Comparison of ENCODE assay signal across 23 cellular contexts in the genomic region with DNA sequence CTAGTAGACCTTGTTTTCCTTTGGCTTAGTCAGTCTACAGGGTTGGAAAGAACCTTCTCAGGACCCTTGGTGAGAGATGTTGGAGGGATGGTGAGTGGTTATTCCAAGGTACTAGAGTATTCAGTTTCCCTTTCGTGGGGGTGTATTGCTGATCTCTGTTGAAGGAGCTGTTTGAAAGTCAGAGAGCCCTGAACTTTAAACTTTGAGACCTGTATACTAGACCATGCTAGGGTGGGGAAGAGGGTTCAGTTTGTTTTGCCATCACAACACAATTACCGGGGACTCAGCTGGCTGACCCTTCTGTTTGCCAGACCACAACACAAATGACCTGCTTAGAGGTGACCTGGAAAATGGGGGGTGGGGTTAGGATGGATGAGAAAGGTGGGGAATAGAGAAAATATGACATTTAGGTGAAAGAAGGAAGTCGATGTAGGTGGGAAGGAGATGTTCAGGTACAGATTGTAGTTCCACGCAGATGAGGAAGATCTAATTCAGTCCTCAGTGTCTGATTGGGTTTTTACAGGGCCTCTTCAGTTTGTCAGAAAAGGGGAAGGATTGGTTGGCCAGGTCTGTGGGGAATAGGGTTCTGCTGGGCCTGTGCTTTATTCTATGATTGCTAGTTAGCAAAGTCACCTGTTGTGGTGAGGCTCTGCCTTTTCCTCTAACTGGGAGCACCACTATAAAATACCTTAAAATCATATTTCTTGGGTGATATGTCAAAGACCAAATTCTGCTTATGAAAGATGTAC. TPM values are rescaled to one million over a fixed set of nuclear protein-coding genes. Genes with fewer than 3 reads are reported as not detected.
DNase-seq lines count a peak whose midpoint lies in the region; ATAC-seq and TF ChIP-seq lines count a peak whose summit lies in the region.
"Had no signal": no experiment of that assay in that cellular context is flagged by ENCODE, and none has a peak within 500 bp of the region (broad histone marks: within the 10 kb centered on the region; RNA-seq: fewer than 3 reads in every experiment).

No MANE protein-coding gene starts in this region.

- H3K9me3 ChIP-seq in right lobe of liver = no peaks in the 10 kb centered on the region
- H3K9me3 ChIP-seq: SJCRH30 had no signal

- TF ChIP-seq POLR2A in right lobe of liver (IDR thresholded peaks at IDR 0.05) = no peak

- H3K36me3 ChIP-seq in right lobe of liver = no peaks in the 10 kb centered on the region

- WGBS in right lobe of liver (ENCODE audit: insufficient coverage, low coverage, low lambda C conversion rate, missing lambda C conversion rate) = 57% methylated on average over 4 of the region's 4 CpGs

- H3K27ac ChIP-seq in right lobe of liver = no peak overlapping the region
- H3K27ac ChIP-seq: 22Rv1, SJCRH30 had no signal

- CTCF ChIA-PET in WTC11 (lab: Charles Lee) = no interaction called here

- intact Hi-C loops in right lobe of liver (cut with DNase I) = no loop called here
- intact Hi-C loops in head of caudate nucleus (cut with DNase I) = loop anchor here (10.0 kb wide), 1 partner anchor 605 kb away; no protein-coding TSS in a partner anchor
- intact Hi-C loops in left colon (cut with DNase I, micrococcal nuclease) = no loop called here

- no peaks in the 10 kb centered on the region for H3K27me3 ChIP-seq in right lobe of liver
- H3K27me3 ChIP-seq: SJCRH30 had no signal

- TF ChIP-seq CTCF in WTC11 (IDR thresholded peaks at IDR 0.05) (no peak), right lobe of liver (IDR thresholded peaks at IDR 0.05) (no peak)

- no peaks in the 10 kb centered on the region for H3K27me3 Mint-ChIP-seq in activated naive CD4-positive, alpha-beta T cell treated with anti-CD3 and anti-CD28 coated beads, Interleukin-2, amount 50 U/mL, for 24 hours
- no peaks in the 10 kb centered on the region for H3K27me3 Mint-ChIP-seq in WTC11 (ENCODE audit: low read depth)

- H3K4me3 Mint-ChIP-seq in activated naive CD4-positive, alpha-beta T cell treated with anti-CD3 and anti-CD28 coated beads, Interleukin-2, amount 50 U/mL, for 24 hours = peak overlapping the region; percentile 23
- H3K4me3 Mint-ChIP-seq in WTC11 = no peak overlapping the region
- H3K4me3 Mint-ChIP-seq: CD8-positive, alpha-beta T cell; H9; HFFc6 had no signal

- POLR2A ChIA-PET in WTC11 (lab: Charles Lee) = no interaction called here

- ATAC-seq in activated naive CD4-positive, alpha-beta T cell treated with anti-CD3 and anti-CD28 coated beads, Interleukin-2, amount 50 U/mL, for 72 hours = no peak
- ATAC-seq in WTC11 (no peak), right lobe of liver (peak in 3 of 4 donors; percentile 38 to 60 (median 40)), left colon (no peak)
- ATAC-seq: CD8-positive, alpha-beta T cell had no signal

- H3K4me1 Mint-ChIP-seq in activated naive CD4-positive, alpha-beta T cell treated with anti-CD3 and anti-CD28 coated beads, Interleukin-2, amount 50 U/mL, for 24 hours = peaks cover 37% of the 10 kb centered on the region
- H3K4me1 Mint-ChIP-seq in WTC11 = peaks cover 43% of the 10 kb centered on the region

- H3K36me3 Mint-ChIP-seq in activated naive CD4-positive, alpha-beta T cell treated with anti-CD3 and anti-CD28 coated beads, Interleukin-2, amount 50 U/mL, for 24 hours = peaks cover 9% of the 10 kb centered on the region
- peaks cover 0 to 7% of the 10 kb centered on the region in 2 donors for H3K36me3 Mint-ChIP-seq in activated naive CD4-positive, alpha-beta T cell treated with anti-CD3 and anti-CD28 coated beads, Interleukin-2, amount 50 U/mL, for 72 hours
- H3K36me3 Mint-ChIP-seq in WTC11 = no peaks in the 10 kb centered on the region

- H3K9me3 Mint-ChIP-seq in activated naive CD4-positive, alpha-beta T cell treated with anti-CD3 and anti-CD28 coated beads, Interleukin-2, amount 50 U/mL, for 24 hours = no peaks in the 10 kb centered on the region
- H3K9me3 Mint-ChIP-seq in activated naive CD4-positive, alpha-beta T cell treated with anti-CD3 and anti-CD28 coated beads, Interleukin-2, amount 50 U/mL, for 72 hours = no peaks in the 10 kb centered on the region
- H3K9me3 Mint-ChIP-seq in WTC11 = no peaks in the 10 kb centered on the region
- H3K9me3 Mint-ChIP-seq: CD8-positive, alpha-beta T cell; H9; HFFc6 had no signal

- DNase-seq in activated naive CD4-positive, alpha-beta T cell treated with anti-CD3 and anti-CD28 coated beads, Interleukin-2, amount 50 U/mL, for 72 hours (ENCODE audit: low spot score in 2 of 2) = no peak
- DNase-seq in WTC11 (ENCODE audit: low spot score) (no peak), right lobe of liver (no peak), DMS53 (lab: John Stamatoyannopoulos, UW) (no peak), AG08395 (ENCODE audit: low spot score) (no peak), head of caudate nucleus (no peak), left colon (no peak)
- DNase-seq: ACHN; C1 segment of cervical spinal cord; CD8-positive, alpha-beta T cell; H9; HFFc6; KBM-7; NCI-H1105 treated with DMSO at 0.1 percent for 48 hours; NCI-H2029 treated with DMSO at 0.1 percent for 48 hours; NCI-H226; NCI-H524; NCI-H82; OCI-M1; SJCRH30 had no signal

- H3K27ac Mint-ChIP-seq in activated naive CD4-positive, alpha-beta T cell treated with anti-CD3 and anti-CD28 coated beads, Interleukin-2, amount 50 U/mL, for 24 hours = no peak overlapping the region
- H3K27ac Mint-ChIP-seq in activated naive CD4-positive, alpha-beta T cell treated with anti-CD3 and anti-CD28 coated beads, Interleukin-2, amount 50 U/mL, for 72 hours = no peak overlapping the region
- peak overlapping the region; percentile 7; the same call in 1 of the 2 replicates for H3K27ac Mint-ChIP-seq in WTC11
- H3K27ac Mint-ChIP-seq: CD8-positive, alpha-beta T cell; HFFc6 had no signal

- no peak overlapping the region for H3K4me3 ChIP-seq in right lobe of liver
- H3K4me3 ChIP-seq: SJCRH30 had no signal

- peaks cover 0 to 12% (median 1%) of the 10 kb centered on the region in 4 donors for H3K4me1 ChIP-seq in right lobe of liver

TF ChIP-seq in WTC11, 78 proteins besides CTCF, POLR2A, EP300 and RAD21:
- no peak for TF ChIP-seq OVOL2 (CRISPR knock-in tag; IDR thresholded peaks at IDR 0.05; ENCODE audit: borderline replicate concordance)
- TF ChIP-seq KAT7 (CRISPR knock-in tag; IDR thresholded peaks at IDR 0.05; ENCODE audit: borderline replicate concordance) = no peak
- no peak for TF ChIP-seq IRF2 (CRISPR knock-in tag; IDR thresholded peaks at IDR 0.05; ENCODE audit: borderline replicate concordance, low read depth)
- TF ChIP-seq, protein P1, sequence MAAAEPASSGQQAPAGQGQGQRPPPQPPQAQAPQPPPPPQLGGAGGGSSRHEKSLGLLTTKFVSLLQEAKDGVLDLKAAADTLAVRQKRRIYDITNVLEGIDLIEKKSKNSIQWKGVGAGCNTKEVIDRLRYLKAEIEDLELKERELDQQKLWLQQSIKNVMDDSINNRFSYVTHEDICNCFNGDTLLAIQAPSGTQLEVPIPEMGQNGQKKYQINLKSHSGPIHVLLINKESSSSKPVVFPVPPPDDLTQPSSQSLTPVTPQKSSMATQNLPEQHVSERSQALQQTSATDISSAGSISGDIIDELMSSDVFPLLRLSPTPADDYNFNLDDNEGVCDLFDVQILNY (CRISPR knock-in tag; IDR thresholded peaks at IDR 0.05) = no peak
- no peak for TF ChIP-seq ESRRA (CRISPR knock-in tag; IDR thresholded peaks at IDR 0.05; ENCODE audit: borderline replicate concordance)
- TF ChIP-seq, protein P2, sequence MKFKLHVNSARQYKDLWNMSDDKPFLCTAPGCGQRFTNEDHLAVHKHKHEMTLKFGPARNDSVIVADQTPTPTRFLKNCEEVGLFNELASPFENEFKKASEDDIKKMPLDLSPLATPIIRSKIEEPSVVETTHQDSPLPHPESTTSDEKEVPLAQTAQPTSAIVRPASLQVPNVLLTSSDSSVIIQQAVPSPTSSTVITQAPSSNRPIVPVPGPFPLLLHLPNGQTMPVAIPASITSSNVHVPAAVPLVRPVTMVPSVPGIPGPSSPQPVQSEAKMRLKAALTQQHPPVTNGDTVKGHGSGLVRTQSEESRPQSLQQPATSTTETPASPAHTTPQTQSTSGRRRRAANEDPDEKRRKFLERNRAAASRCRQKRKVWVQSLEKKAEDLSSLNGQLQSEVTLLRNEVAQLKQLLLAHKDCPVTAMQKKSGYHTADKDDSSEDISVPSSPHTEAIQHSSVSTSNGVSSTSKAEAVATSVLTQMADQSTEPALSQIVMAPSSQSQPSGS (CRISPR knock-in tag; IDR thresholded peaks at IDR 0.05; ENCODE audit: borderline replicate concordance, low read depth) = no peak
- no peak for TF ChIP-seq ZNF138 (CRISPR knock-in tag; conservative IDR thresholded peaks at IDR 0.05)
- TF ChIP-seq RORB (CRISPR knock-in tag; IDR thresholded peaks at IDR 0.05) = no peak
- no peak for TF ChIP-seq HMGA2 (CRISPR knock-in tag; IDR thresholded peaks at IDR 0.05)
- TF ChIP-seq, protein P3, sequence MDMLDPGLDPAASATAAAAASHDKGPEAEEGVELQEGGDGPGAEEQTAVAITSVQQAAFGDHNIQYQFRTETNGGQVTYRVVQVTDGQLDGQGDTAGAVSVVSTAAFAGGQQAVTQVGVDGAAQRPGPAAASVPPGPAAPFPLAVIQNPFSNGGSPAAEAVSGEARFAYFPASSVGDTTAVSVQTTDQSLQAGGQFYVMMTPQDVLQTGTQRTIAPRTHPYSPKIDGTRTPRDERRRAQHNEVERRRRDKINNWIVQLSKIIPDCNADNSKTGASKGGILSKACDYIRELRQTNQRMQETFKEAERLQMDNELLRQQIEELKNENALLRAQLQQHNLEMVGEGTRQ (CRISPR knock-in tag; IDR thresholded peaks at IDR 0.05) = no peak
- TF ChIP-seq, protein P4, sequence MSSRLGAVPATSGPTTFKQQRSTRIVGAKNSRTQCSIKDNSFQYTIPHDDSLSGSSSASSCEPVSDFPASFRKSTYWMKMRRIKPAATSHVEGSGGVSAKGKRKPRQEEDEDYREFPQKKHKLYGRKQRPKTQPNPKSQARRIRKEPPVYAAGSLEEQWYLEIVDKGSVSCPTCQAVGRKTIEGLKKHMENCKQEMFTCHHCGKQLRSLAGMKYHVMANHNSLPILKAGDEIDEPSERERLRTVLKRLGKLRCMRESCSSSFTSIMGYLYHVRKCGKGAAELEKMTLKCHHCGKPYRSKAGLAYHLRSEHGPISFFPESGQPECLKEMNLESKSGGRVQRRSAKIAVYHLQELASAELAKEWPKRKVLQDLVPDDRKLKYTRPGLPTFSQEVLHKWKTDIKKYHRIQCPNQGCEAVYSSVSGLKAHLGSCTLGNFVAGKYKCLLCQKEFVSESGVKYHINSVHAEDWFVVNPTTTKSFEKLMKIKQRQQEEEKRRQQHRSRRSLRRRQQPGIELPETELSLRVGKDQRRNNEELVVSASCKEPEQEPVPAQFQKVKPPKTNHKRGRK (CRISPR knock-in tag; IDR thresholded peaks at IDR 0.05; ENCODE audit: borderline replicate concordance) = no peak
- no peak for TF ChIP-seq TP53 (CRISPR knock-in tag; IDR thresholded peaks at IDR 0.05)
- no peak for TF ChIP-seq MYBL2 (CRISPR knock-in tag; IDR thresholded peaks at IDR 0.05)
- TF ChIP-seq SMAD4 (CRISPR knock-in tag; IDR thresholded peaks at IDR 0.05) = no peak

RNA-seq across cellular contexts. Expression of a gene that starts 6.8 kb away (rescaled TPM):
- total RNA-seq in activated naive CD4-positive, alpha-beta T cell treated with anti-CD3 and anti-CD28 coated beads, Interleukin-2, amount 50 U/mL, for 72 hours = 10 to 100 TPM in 1 of 2 donors, 1 to 10 TPM in 1; 4.7 to 18.3 TPM
- total RNA-seq in WTC11 (2021) = 53.8 to 62.8 TPM (median 54.9 TPM) in 3 replicates
- total RNA-seq in right lobe of liver = 10 to 100 TPM; 17.2 to 29.1 (median 18.1) TPM
- 1 to 10 TPM; 5.5 to 6.4 TPM for total RNA-seq in left colon
- total RNA-seq: G401 had no signal

Comparison
In these comparisons a context has a peak if more than half of its experiments do, and no peak if none do; other contexts are left out.
1. ATAC-seq: peak in right lobe of liver (3 of 4); none in activated naive CD4-positive, alpha-beta T cell treated with anti-CD3 and anti-CD28 coated beads, Interleukin-2, amount 50 U/mL, for 72 hours (0 of 2), WTC11 (single experiment) and left colon (single experiment).